20 cellular contexts compared by ENCODE assay signal in genomic region chr19:33385956-33386355, GRCh38. TPM values are rescaled to one million over a fixed set of nuclear protein-coding genes. Genes with fewer than 3 reads are reported as not detected.
DNase-seq lines count a peak whose midpoint lies in the region; ATAC-seq and TF ChIP-seq lines count a peak whose summit lies in the region.
"Had no signal": no experiment of that assay in that cellular context is flagged by ENCODE, and none has a peak within 500 bp of the region (broad histone marks: within the 10 kb centered on the region; RNA-seq: fewer than 3 reads in every experiment).

No MANE protein-coding gene starts in this region.

- POLR2A ChIA-PET in HEK293 (lab: Yijun Ruan, JAX): interaction anchor here (1.0 to 5.1 kb wide), 3 partner anchors 9 to 83 kb away, joined by 3 to 44 read pairs (median 6); partner anchors contain the start of genes CEBPA and CEBPG

- H3K4me3 Mint-ChIP-seq in progenitor cell of endocrine pancreas (ENCODE audit: low read depth) (no peak overlapping the region), Calu3 (ENCODE audit: low read depth, unreplicated experiment) (no peak overlapping the region)
- H3K4me3 Mint-ChIP-seq: activated CD4-positive, alpha-beta T cell treated with anti-CD3 and anti-CD28 coated beads, Interleukin-2, amount 10 ng/mL, durations not matched to agents 7 days and 5 days; immature natural killer cell; type B pancreatic cell had no signal

- CTCF ChIA-PET in HEK293 (lab: Yijun Ruan, JAX) (interaction anchor here (0.9 to 3.0 kb wide), 4 partner anchors 10 to 171 kb away, joined by 3 to 13 read pairs (median 6); no protein-coding TSS in a partner anchor), Calu3 (lab: Charles Lee) (no interaction called here)

- peak in 1 of 2 donors; percentile 29 for ATAC-seq in left cardiac atrium
- ATAC-seq: lower lobe of right lung, PC-3 had no signal

- H3K27ac ChIP-seq in HEK293 (ENCODE audit: extremely low read depth, low read depth, low read length): no peak overlapping the region
- H3K27ac ChIP-seq: cardiac muscle cell, lower lobe of right lung, SJCRH30 had no signal

- H3K36me3 ChIP-seq in HEK293 (ENCODE audit: control insufficient read depth in 2 of 2, insufficient read depth in 1 of 2, low read length in 2 of 2): peaks cover 14 to 24% of the 10 kb centered on the region in 2 experiments

- H3K4me1 ChIP-seq in HEK293 (ENCODE audit: control insufficient read depth, insufficient read depth, low read length): peaks cover 26% of the 10 kb centered on the region

- DNase-seq in NCI-H446 (lab: John Stamatoyannopoulos, UW) (peak; percentile 42 to 74), left cardiac atrium (peak; percentile 40), progenitor cell of endocrine pancreas (ENCODE audit: low spot score, unreplicated experiment) (no peak), Calu3 (no peak), retina (no peak), DMS114 treated with DMSO at 0.1 percent for 48 hours (lab: John Stamatoyannopoulos, UW; ENCODE audit: unreplicated experiment) (no peak)
- DNase-seq: activated CD4-positive, alpha-beta T cell treated with anti-CD3 and anti-CD28 coated beads, Interleukin-2, amount 10 ng/mL, durations not matched to agents 7 days and 5 days; activated CD8-positive, alpha-beta memory T cell treated with anti-CD3 and anti-CD28 coated beads, Interleukin-2, amount 50 U/mL, for 4 hours; activated naive CD4-positive, alpha-beta T cell; dermis blood vessel endothelial cell; immature natural killer cell; lower lobe of right lung; NCI-H1417 treated with DMSO at 0.1 percent for 48 hours; PC-3; SJCRH30; stimulated activated naive CD4-positive, alpha-beta T cell treated with Interleukin-2 at 50 U/mL for 16 hours had no signal

- peaks cover 5% of the 10 kb centered on the region for H3K36me3 Mint-ChIP-seq in progenitor cell of endocrine pancreas (ENCODE audit: insufficient read depth)
- peaks cover 38% of the 10 kb centered on the region for H3K36me3 Mint-ChIP-seq in Calu3 (ENCODE audit: insufficient read depth, unreplicated experiment)

- H3K27ac Mint-ChIP-seq in progenitor cell of endocrine pancreas (peak overlapping the region; percentile 56), Calu3 (ENCODE audit: unreplicated experiment) (no peak overlapping the region)
- H3K27ac Mint-ChIP-seq: activated CD4-positive, alpha-beta T cell treated with anti-CD3 and anti-CD28 coated beads, Interleukin-2, amount 10 ng/mL, durations not matched to agents 7 days and 5 days; immature natural killer cell had no signal

- no peaks in the 10 kb centered on the region for H3K9me3 ChIP-seq in HEK293 (ENCODE audit: control insufficient read depth, insufficient read depth, low read depth, low read length)
- H3K9me3 ChIP-seq: HAP-1, lower lobe of right lung, SJCRH30 had no signal

- BruUV-seq in Calu3 (replicated peaks; lab: Mats Ljungman, UMichigan): no TSS peak

- no peaks in the 10 kb centered on the region for H3K4me1 Mint-ChIP-seq in progenitor cell of endocrine pancreas (ENCODE audit: low read depth)
- H3K4me1 Mint-ChIP-seq in Calu3 (ENCODE audit: low read depth, unreplicated experiment): no peaks in the 10 kb centered on the region

- H3K9me3 Mint-ChIP-seq in progenitor cell of endocrine pancreas (ENCODE audit: low read depth) (no peaks in the 10 kb centered on the region), Calu3 (ENCODE audit: low read depth, unreplicated experiment) (no peaks in the 10 kb centered on the region)
- H3K9me3 Mint-ChIP-seq: activated CD4-positive, alpha-beta T cell treated with anti-CD3 and anti-CD28 coated beads, Interleukin-2, amount 10 ng/mL, durations not matched to agents 7 days and 5 days; immature natural killer cell; type B pancreatic cell had no signal

- intact Hi-C loops in left cardiac atrium (cut with DNase I): no loop called here
- intact Hi-C loops in Calu3 (cut with micrococcal nuclease; ENCODE audit: unreplicated experiment): no loop called here

- H3K4me3 ChIP-seq in HEK293 (ENCODE audit: low read depth, low read length): no peak overlapping the region
- H3K4me3 ChIP-seq: cardiac muscle cell, HAP-1, lower lobe of right lung, SJCRH30 had no signal

- TF ChIP-seq CTCF in HEK293 (tag by site-specific recombination; IDR thresholded peaks at IDR 0.05) (no peak), progenitor cell of endocrine pancreas (IDR thresholded peaks at IDR 0.05; ENCODE audit: unreplicated experiment) (no peak), Calu3 (IDR thresholded peaks at IDR 0.05; ENCODE audit: unreplicated experiment) (no peak)

- H3K27me3 Mint-ChIP-seq in progenitor cell of endocrine pancreas (no peaks in the 10 kb centered on the region), Calu3 (ENCODE audit: unreplicated experiment) (no peaks in the 10 kb centered on the region)
- H3K27me3 Mint-ChIP-seq: activated CD4-positive, alpha-beta T cell treated with anti-CD3 and anti-CD28 coated beads, Interleukin-2, amount 10 ng/mL, durations not matched to agents 7 days and 5 days; type B pancreatic cell had no signal

TF ChIP-seq in HEK293, 187 proteins besides CTCF, POLR2A, EP300 and RAD21:
- TF ChIP-seq SCRT2 (tag by site-specific recombination; IDR thresholded peaks at IDR 0.05) (no peak), IKZF3 (tag by site-specific recombination; IDR thresholded peaks at IDR 0.05) (peak; percentile 8; the same call in 1 of the 2 replicates), ZNF747 (tag by site-specific recombination; IDR thresholded peaks at IDR 0.05) (no peak)

RNA-seq across cellular contexts. Expression of gene CEBPG, which starts 12.4 kb away (rescaled TPM):
- total RNA-seq in left cardiac atrium: 10 to 100 TPM; 16.6 to 21.0 TPM
- 33.6 and 35.3 TPM in 2 replicates for total RNA-seq in progenitor cell of endocrine pancreas
- 38.3 and 39.5 TPM in 2 replicates for total RNA-seq in Calu3 (2022)

Comparison
In these comparisons a context has a peak if more than half of its experiments do, and no peak if none do; other contexts are left out.
1. DNase-seq: peak in NCI-H446 (2 of 2) and left cardiac atrium (single experiment); none in progenitor cell of endocrine pancreas (single experiment), Calu3 (single experiment), retina (single experiment) and DMS114 treated with DMSO at 0.1 percent for 48 hours (single experiment).